21 cellular contexts compared by ENCODE assay signal in genomic region chr2:48851161-48851560, GRCh38.
"Had no signal": no experiment of that assay in that cellular context is flagged by ENCODE, and none has a peak within 500 bp of the region (broad histone marks: within the 10 kb centered on the region; RNA-seq: fewer than 3 reads in every experiment).

No MANE protein-coding gene starts in this region.

- H2AFZ ChIP-seq: parathyroid adenoma had no signal

- H3K27ac ChIP-seq: coronary artery, esophagus muscularis mucosa, lower lobe of right lung, parathyroid adenoma, right lobe of liver, testis had no signal

- H3K9me3 ChIP-seq: esophagus muscularis mucosa, lower lobe of right lung, right lobe of liver, testis had no signal

- DNase-seq: activated CD4-positive, alpha-beta T cell treated with anti-CD3 and anti-CD28 coated beads for 36 hours; activated CD4-positive, alpha-beta T cell treated with anti-CD3 and anti-CD28 coated beads, Interleukin-2, amount 50 U/mL, for 48 hours; activated CD8-positive, alpha-beta memory T cell treated with anti-CD3 and anti-CD28 coated beads, Interleukin-2, amount 10 ng/mL, durations not matched to agents 7 days and 5 days; amygdala; left colon; lower lobe of right lung; right lobe of liver; stimulated activated CD4-positive, alpha-beta T cell treated with anti-CD3 and anti-CD28 coated beads, Interleukin-4, amount 100 ng/mL, for 4 hours; testis had no signal

- H3K4me3 ChIP-seq: coronary artery, esophagus muscularis mucosa, lower lobe of right lung, right lobe of liver, testis had no signal

- H3K27me3 ChIP-seq: esophagus muscularis mucosa, right lobe of liver, testis had no signal

- ATAC-seq: activated CD4-positive, alpha-beta T cell treated with anti-CD3 and anti-CD28 coated beads for 36 hours; activated CD8-positive, alpha-beta memory T cell treated with anti-CD3 and anti-CD28 coated beads, Interleukin-2, amount 10 ng/mL, durations not matched to agents 7 days and 5 days; left colon; lower lobe of right lung; right lobe of liver; stimulated activated memory B cell treated with anti-CD40 and anti-IgM and Interleukin-4, amounts not matched to agents 10 μg/mL and 1 μg/mL and 100 μg/mL, for 72 hours; WTC11 had no signal

- H3K4me1 ChIP-seq: lower lobe of right lung, parathyroid adenoma, right lobe of liver, testis had no signal

- H3K4me3 Mint-ChIP-seq: activated CD4-positive, alpha-beta T cell treated with anti-CD3 and anti-CD28 coated beads for 36 hours; activated CD8-positive, alpha-beta memory T cell treated with anti-CD3 and anti-CD28 coated beads, Interleukin-2, amount 10 ng/mL, durations not matched to agents 7 days and 5 days; activated naive CD8-positive, alpha-beta T cell; brain; central memory CD8-positive, alpha-beta T cell; mesothelial cell of epicardium; nephron; stimulated activated memory B cell treated with anti-CD40 and anti-IgM and Interleukin-4, amounts not matched to agents 10 μg/mL and 1 μg/mL and 100 μg/mL, for 72 hours; type B pancreatic cell; WTC11 had no signal

- H3K36me3 ChIP-seq: esophagus muscularis mucosa, lower lobe of right lung, right lobe of liver had no signal

- H3K4me1 Mint-ChIP-seq: activated CD4-positive, alpha-beta T cell treated with anti-CD3 and anti-CD28 coated beads for 36 hours; activated CD8-positive, alpha-beta memory T cell treated with anti-CD3 and anti-CD28 coated beads, Interleukin-2, amount 10 ng/mL, durations not matched to agents 7 days and 5 days; central memory CD8-positive, alpha-beta T cell; mesothelial cell of epicardium; nephron; stimulated activated memory B cell treated with anti-CD40 and anti-IgM and Interleukin-4, amounts not matched to agents 10 μg/mL and 1 μg/mL and 100 μg/mL, for 72 hours; WTC11 had no signal

- H3K27ac Mint-ChIP-seq: activated CD4-positive, alpha-beta T cell treated with anti-CD3 and anti-CD28 coated beads for 36 hours; activated CD8-positive, alpha-beta memory T cell treated with anti-CD3 and anti-CD28 coated beads, Interleukin-2, amount 10 ng/mL, durations not matched to agents 7 days and 5 days; activated naive CD8-positive, alpha-beta T cell; brain; mesothelial cell of epicardium; nephron; stimulated activated memory B cell treated with anti-CD40 and anti-IgM and Interleukin-4, amounts not matched to agents 10 μg/mL and 1 μg/mL and 100 μg/mL, for 72 hours; type B pancreatic cell; WTC11 had no signal

- H3K9me3 Mint-ChIP-seq: brain; mesothelial cell of epicardium; stimulated activated memory B cell treated with anti-CD40 and anti-IgM and Interleukin-4, amounts not matched to agents 10 μg/mL and 1 μg/mL and 100 μg/mL, for 72 hours; type B pancreatic cell; WTC11 had no signal

- H3K79me2 ChIP-seq: parathyroid adenoma had no signal

- H3K9ac ChIP-seq: parathyroid adenoma had no signal

- FAIRE-seq: endometrium had no signal

- H3K36me3 Mint-ChIP-seq: activated CD8-positive, alpha-beta memory T cell treated with anti-CD3 and anti-CD28 coated beads, Interleukin-2, amount 10 ng/mL, durations not matched to agents 7 days and 5 days; activated naive CD8-positive, alpha-beta T cell; brain; mesothelial cell of epicardium; stimulated activated memory B cell treated with anti-CD40 and anti-IgM and Interleukin-4, amounts not matched to agents 10 μg/mL and 1 μg/mL and 100 μg/mL, for 72 hours; type B pancreatic cell; WTC11 had no signal

- H3K27me3 Mint-ChIP-seq: activated CD8-positive, alpha-beta memory T cell treated with anti-CD3 and anti-CD28 coated beads, Interleukin-2, amount 10 ng/mL, durations not matched to agents 7 days and 5 days; type B pancreatic cell had no signal
